Comparison of ENCODE assay signal across 1 cellular context in genomic region chrX:118049713-118050112, GRCh38.
TF ChIP-seq lines count a peak whose summit lies in the region.

No MANE protein-coding gene starts in this region.

TF ChIP-seq in GM12878, 131 proteins besides CTCF, POLR2A, EP300 and RAD21 (continued from another document):
- TF ChIP-seq HDAC2 (IDR thresholded peaks at IDR 0.05) (no peak), ASH2L (IDR thresholded peaks at IDR 0.05; ENCODE audit: borderline replicate concordance, low read depth) (no peak), TCF12 (IDR thresholded peaks at IDR 0.05; ENCODE audit: low read depth, low read length) (no peak), CHD1 (IDR thresholded peaks at IDR 0.05; ENCODE audit: low read depth, low read length) (no peak), TARDBP (IDR thresholded peaks at IDR 0.05; ENCODE audit: borderline replicate concordance) (no peak), IRF4 (IDR thresholded peaks at IDR 0.05; ENCODE audit: low read depth, low read length) (no peak), TBL1XR1 (IDR thresholded peaks at IDR 0.05; ENCODE audit: low read depth, low read length) (no peak), NR2C2 (IDR thresholded peaks at IDR 0.05; ENCODE audit: borderline replicate concordance, control insufficient read depth, insufficient read length, low read depth) (no peak)
- TF ChIP-seq, protein P1, sequence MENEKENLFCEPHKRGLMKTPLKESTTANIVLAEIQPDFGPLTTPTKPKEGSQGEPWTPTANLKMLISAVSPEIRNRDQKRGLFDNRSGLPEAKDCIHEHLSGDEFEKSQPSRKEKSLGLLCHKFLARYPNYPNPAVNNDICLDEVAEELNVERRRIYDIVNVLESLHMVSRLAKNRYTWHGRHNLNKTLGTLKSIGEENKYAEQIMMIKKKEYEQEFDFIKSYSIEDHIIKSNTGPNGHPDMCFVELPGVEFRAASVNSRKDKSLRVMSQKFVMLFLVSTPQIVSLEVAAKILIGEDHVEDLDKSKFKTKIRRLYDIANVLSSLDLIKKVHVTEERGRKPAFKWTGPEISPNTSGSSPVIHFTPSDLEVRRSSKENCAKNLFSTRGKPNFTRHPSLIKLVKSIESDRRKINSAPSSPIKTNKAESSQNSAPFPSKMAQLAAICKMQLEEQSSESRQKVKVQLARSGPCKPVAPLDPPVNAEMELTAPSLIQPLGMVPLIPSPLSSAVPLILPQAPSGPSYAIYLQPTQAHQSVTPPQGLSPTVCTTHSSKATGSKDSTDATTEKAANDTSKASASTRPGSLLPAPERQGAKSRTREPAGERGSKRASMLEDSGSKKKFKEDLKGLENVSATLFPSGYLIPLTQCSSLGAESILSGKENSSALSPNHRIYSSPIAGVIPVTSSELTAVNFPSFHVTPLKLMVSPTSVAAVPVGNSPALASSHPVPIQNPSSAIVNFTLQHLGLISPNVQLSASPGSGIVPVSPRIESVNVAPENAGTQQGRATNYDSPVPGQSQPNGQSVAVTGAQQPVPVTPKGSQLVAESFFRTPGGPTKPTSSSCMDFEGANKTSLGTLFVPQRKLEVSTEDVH (IDR thresholded peaks at IDR 0.05; ENCODE audit: low read depth, partially characterized antibody): no peak
